Comparison of ENCODE assay signal across 12 cellular contexts in genomic region chr2:177298191-177298590, GRCh38.
"Had no signal": no experiment of that assay in that cellular context is flagged by ENCODE, and none has a peak within 500 bp of the region (broad histone marks: within the 10 kb centered on the region; RNA-seq: fewer than 3 reads in every experiment).

No MANE protein-coding gene starts in this region.

- DNase-seq: activated CD4-positive, CD25-positive, alpha-beta regulatory T cell; activated T-cell treated with anti-CD3 and anti-CD28 coated beads, Interleukin-2, amount 50 U/mL, for 1 hour; anterior cingulate cortex; left ventricle myocardium superior; mesendoderm; ovary; stomach; T-helper 17 cell; transverse colon had no signal

- H3K36me3 ChIP-seq: neural progenitor cell, ovary, stomach, transverse colon had no signal

- H3K4me3 ChIP-seq: esophagus muscularis mucosa, gastroesophageal sphincter, neural progenitor cell, ovary, stomach, transverse colon had no signal

- H3K4me2 ChIP-seq: neural progenitor cell had no signal

- H3K9me3 ChIP-seq: esophagus muscularis mucosa, gastroesophageal sphincter, ovary, stomach, transverse colon had no signal

- H3K27ac ChIP-seq: esophagus muscularis mucosa, gastroesophageal sphincter, neural progenitor cell, ovary, stomach, transverse colon had no signal

- H3K27me3 ChIP-seq: esophagus muscularis mucosa, gastroesophageal sphincter, neural progenitor cell, ovary, stomach, transverse colon had no signal

- H3K9ac ChIP-seq: neural progenitor cell had no signal

- H2AFZ ChIP-seq: neural progenitor cell had no signal
